In genomic region chr12:96401061-96401871, GRCh38 we compare ENCODE assay signal across 1 cellular context.
TF ChIP-seq lines count a peak whose summit lies in the region.

No MANE protein-coding gene starts in this region.

TF ChIP-seq in GM12878, 131 proteins besides CTCF, POLR2A, EP300 and RAD21 (continued from another document and continues in another):
- peak; percentile 63; the same call in 1 of the 2 replicates for TF ChIP-seq ZNF687 (IDR thresholded peaks at IDR 0.05)
- TF ChIP-seq NKRF (conservative IDR thresholded peaks at IDR 0.05) = no peak
- no peak for TF ChIP-seq POLR2AphosphoS2 (IDR thresholded peaks at IDR 0.05; ENCODE audit: low read depth, low read length)
- TF ChIP-seq ESRRA (IDR thresholded peaks at IDR 0.05; ENCODE audit: low read length) = no peak
- no peak for TF ChIP-seq YY1 (IDR thresholded peaks at IDR 0.05; ENCODE audit: low read depth, low read length)
- peak; percentile 43 for TF ChIP-seq ATF7 (IDR thresholded peaks at IDR 0.05; ENCODE audit: low read depth)
- TF ChIP-seq RELA (IDR thresholded peaks at IDR 0.05; ENCODE audit: borderline replicate concordance, partially characterized antibody) = no peak
- no peak for TF ChIP-seq CREM (IDR thresholded peaks at IDR 0.05; ENCODE audit: low read depth)
- no peak for TF ChIP-seq WRNIP1 (IDR thresholded peaks at IDR 0.05; ENCODE audit: borderline replicate concordance, low read depth, low read length)
- no peak for TF ChIP-seq RAD51 (IDR thresholded peaks at IDR 0.05)
- no peak for TF ChIP-seq SMARCA5 (IDR thresholded peaks at IDR 0.05)
- TF ChIP-seq MTA2 (IDR thresholded peaks at IDR 0.05; ENCODE audit: low read depth) = peak; percentile 44
- no peak for TF ChIP-seq IRF5 (IDR thresholded peaks at IDR 0.05; ENCODE audit: borderline replicate concordance)
- TF ChIP-seq FOXK2 (IDR thresholded peaks at IDR 0.05) = no peak
- peak; percentile 63; the same call in 1 of the 2 replicates for TF ChIP-seq NBN (IDR thresholded peaks at IDR 0.05)
- TF ChIP-seq REST (IDR thresholded peaks at IDR 0.05; ENCODE audit: low read depth, low read length) = no peak
- TF ChIP-seq STAT3 (IDR thresholded peaks at IDR 0.05; ENCODE audit: low read depth, low read length) = no peak
- TF ChIP-seq NR2C1 (IDR thresholded peaks at IDR 0.05) = peak; percentile 85
- no peak for TF ChIP-seq SPI1 (IDR thresholded peaks at IDR 0.05; ENCODE audit: borderline replicate concordance, insufficient read depth, low read depth, low read length)
- TF ChIP-seq PRDM15 (CRISPR knock-in tag; IDR thresholded peaks at IDR 0.05) = no peak
- TF ChIP-seq BCL11A (IDR thresholded peaks at IDR 0.05; ENCODE audit: low read depth, low read length) = no peak
- peak; percentile 68; the same call in 1 of the 2 replicates for TF ChIP-seq PML (IDR thresholded peaks at IDR 0.05; ENCODE audit: low read length)
- no peak for TF ChIP-seq STAT1 (conservative IDR thresholded peaks at IDR 0.05)
- no peak for TF ChIP-seq JUND (IDR thresholded peaks at IDR 0.05; ENCODE audit: low read depth, low read length)
- TF ChIP-seq ATF2 (IDR thresholded peaks at IDR 0.05; ENCODE audit: low read length) = no peak; the same call in 1 of the 2 replicates
- no peak for TF ChIP-seq MEF2A (IDR thresholded peaks at IDR 0.05; ENCODE audit: insufficient read depth, low read depth, low read length)
- peak; percentile 79 for TF ChIP-seq GABPA (IDR thresholded peaks at IDR 0.05; ENCODE audit: low read depth)
- TF ChIP-seq USF2 (IDR thresholded peaks at IDR 0.05; ENCODE audit: borderline replicate concordance, low read depth, low read length) = no peak
- TF ChIP-seq IRF4 (IDR thresholded peaks at IDR 0.05; ENCODE audit: low read depth, low read length) = no peak
- TF ChIP-seq ETV6 (conservative IDR thresholded peaks at IDR 0.05 in 1 of 2, IDR thresholded peaks at IDR 0.05 in 1 of 2; ENCODE audit: borderline replicate concordance in 1 of 2, low read depth in 1 of 2) = peak in 1 of 2 experiments; percentile 21; a peak in 1 of 4 replicates
- TF ChIP-seq CEBPZ (IDR thresholded peaks at IDR 0.05; ENCODE audit: low read depth, low read length) = no peak
- TF ChIP-seq CBX3 (IDR thresholded peaks at IDR 0.05; ENCODE audit: borderline replicate concordance, low read depth) = no peak
- TF ChIP-seq SRF (IDR thresholded peaks at IDR 0.05; ENCODE audit: low read depth in 2 of 2, low read length in 2 of 2) = no peak
- peak; percentile 81 for TF ChIP-seq RUNX3 (IDR thresholded peaks at IDR 0.05; ENCODE audit: low read length)
- peak; percentile 53; the same call in 1 of the 2 replicates for TF ChIP-seq ZNF217 (IDR thresholded peaks at IDR 0.05)
- TF ChIP-seq NFIC (IDR thresholded peaks at IDR 0.05; ENCODE audit: low read depth, low read length) = peak; percentile 61
- no peak for TF ChIP-seq SREBF1 (IDR thresholded peaks at IDR 0.05; ENCODE audit: low read length)
- no peak for TF ChIP-seq EZH2 (IDR thresholded peaks at IDR 0.05; ENCODE audit: borderline replicate concordance, control insufficient read depth, low read depth, low read length)
- TF ChIP-seq BMI1 (IDR thresholded peaks at IDR 0.05; ENCODE audit: borderline replicate concordance) = no peak
- TF ChIP-seq GATAD2B (conservative IDR thresholded peaks at IDR 0.05; ENCODE audit: low read depth) = peak; percentile 42; the same call in 1 of the 2 replicates
- TF ChIP-seq PAX8 (IDR thresholded peaks at IDR 0.05) = no peak
- TF ChIP-seq SMC3 (IDR thresholded peaks at IDR 0.05; ENCODE audit: borderline replicate concordance, low read length) = peak; percentile 38; the same call in 1 of the 2 replicates
